8 cellular contexts compared by ENCODE assay signal in genomic region chr3:190038050-190038631, GRCh38.
A peak's percentile ranks its signal among the peaks of the same experiment; 100 is the strongest.
DNase-seq lines count a peak whose midpoint lies in the region; ATAC-seq and TF ChIP-seq lines count a peak whose summit lies in the region.
"Had no signal": no experiment of that assay in that cellular context is flagged by ENCODE, and none has a peak within 500 bp of the region (broad histone marks: within the 10 kb centered on the region; RNA-seq: fewer than 3 reads in every experiment).

No MANE protein-coding gene starts in this region.

- WGBS in smooth muscle cell (ENCODE audit: low lambda C conversion rate) = 20% methylated on average over 4 of the region's 4 CpGs

- peak overlapping the region; percentile 62 for H3K4me2 ChIP-seq in smooth muscle cell

- H3K4me1 ChIP-seq in foreskin keratinocyte = peaks cover 28% of the 10 kb centered on the region
- peaks cover 17% of the 10 kb centered on the region for H3K4me1 ChIP-seq in smooth muscle cell (ENCODE audit: low read depth)

- peak; percentile 95 for ATAC-seq in foreskin keratinocyte
- ATAC-seq: activated CD4-positive, CD25-positive, alpha-beta regulatory T cell treated with anti-CD3 and anti-CD28 coated beads, Interleukin-2, amount 50 U/mL, for 24 hours had no signal

- no peak overlapping the region for H2AFZ ChIP-seq in smooth muscle cell (ENCODE audit: low read depth)

- H3K27me3 ChIP-seq in foreskin keratinocyte = no peaks in the 10 kb centered on the region
- no peaks in the 10 kb centered on the region for H3K27me3 ChIP-seq in smooth muscle cell (ENCODE audit: low read depth)

- H3K79me2 ChIP-seq in smooth muscle cell (ENCODE audit: low read depth) = no peaks in the 10 kb centered on the region

- H3K9me3 ChIP-seq in SK-N-MC (ENCODE audit: low read depth, low read length) = peaks cover 5% of the 10 kb centered on the region; the same call in 1 of the 2 replicates
- H3K9me3 ChIP-seq in smooth muscle cell (replicated peaks; ENCODE audit: low read depth) = no peaks in the 10 kb centered on the region

- H3K4me3 ChIP-seq in SK-N-MC = peak overlapping the region; percentile 46
- H3K4me3 ChIP-seq in smooth muscle cell = peak overlapping the region; percentile 10

- no peaks in the 10 kb centered on the region for H3F3A ChIP-seq in smooth muscle cell (ENCODE audit: low read depth)

- DNase-seq in HS-5 (ENCODE audit: low read depth) (peak; percentile 38), SK-N-MC (ENCODE audit: low read depth, low spot score) (no peak), foreskin keratinocyte (peak; percentile 85 to 93), smooth muscle cell (lab: John Stamatoyannopoulos, UW; ENCODE audit: unreplicated experiment) (no peak), epidermal melanocyte (ENCODE audit: insufficient read length, low spot score) (no peak), NCI-H526 (lab: John Stamatoyannopoulos, UW) (no peak)
- DNase-seq in stimulated activated CD4-positive, alpha-beta T cell treated with anti-CD3 and anti-CD28 coated beads, Interleukin-1b, Interleukin-23, amount 100 ng/mL, for 48 hours = no peak

- H3K9ac ChIP-seq in SK-N-MC (ENCODE audit: insufficient read length) (no peak overlapping the region), smooth muscle cell (ENCODE audit: low read depth) (no peak overlapping the region)

- no peaks in the 10 kb centered on the region for H4K20me1 ChIP-seq in smooth muscle cell (ENCODE audit: low read depth)

- H3K36me3 ChIP-seq in SK-N-MC (ENCODE audit: insufficient read depth, low read length) (no peaks in the 10 kb centered on the region), smooth muscle cell (ENCODE audit: low read depth) (no peaks in the 10 kb centered on the region)

- peak overlapping the region; percentile 75 for H3K27ac ChIP-seq in SK-N-MC
- H3K27ac ChIP-seq in foreskin keratinocyte = peak overlapping the region; percentile 68
- H3K27ac ChIP-seq in smooth muscle cell (ENCODE audit: low read depth) = peak overlapping the region; percentile 73

- no peak for TF ChIP-seq CTCF in foreskin keratinocyte (conservative IDR thresholded peaks at IDR 0.05)
- TF ChIP-seq CTCF in smooth muscle cell (IDR thresholded peaks at IDR 0.05; ENCODE audit: borderline replicate concordance, insufficient read depth, poor library complexity, severe bottlenecking) = no peak

Comparison
In these comparisons a context has a peak if more than half of its experiments do, and no peak if none do; other contexts are left out.
1. DNase-seq: peak in HS-5 (single experiment) and foreskin keratinocyte (2 of 2); none in SK-N-MC (single experiment), smooth muscle cell (single experiment), stimulated activated CD4-positive, alpha-beta T cell treated with anti-CD3 and anti-CD28 coated beads, Interleukin-1b, Interleukin-23, amount 100 ng/mL, for 48 hours (single experiment), epidermal melanocyte (single experiment) and NCI-H526 (0 of 2).
2. Peak in every context shown above with its lines, with median percentiles within 50 percentile points of each other: H3K27ac ChIP-seq.